22 cellular contexts compared by ENCODE assay signal in the genomic region with DNA sequence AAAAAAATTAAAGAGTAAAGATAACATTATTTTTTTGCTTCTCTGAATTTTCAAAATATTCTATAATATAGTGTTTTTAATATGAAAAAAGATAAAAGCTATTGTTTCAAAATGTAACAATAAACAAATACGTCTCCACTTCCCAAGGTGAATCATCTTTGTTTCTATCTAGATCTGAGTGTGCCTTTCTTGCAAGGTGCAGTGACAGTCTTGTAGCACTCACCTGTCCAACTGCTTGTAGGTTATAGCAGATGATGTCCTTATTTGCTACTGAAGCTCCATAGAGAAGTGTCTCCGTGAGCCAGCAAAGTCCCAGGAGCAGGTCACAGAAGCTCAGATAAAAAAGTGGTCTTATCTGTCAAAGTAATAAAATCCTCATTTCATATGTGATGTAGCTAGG. TPM values are rescaled to one million over a fixed set of nuclear protein-coding genes. Genes with fewer than 3 reads are reported as not detected.
DNase-seq lines count a peak whose midpoint lies in the region; FAIRE-seq and TF ChIP-seq lines count a peak whose summit lies in the region.
"Had no signal": no experiment of that assay in that cellular context is flagged by ENCODE, and none has a peak within 500 bp of the region (broad histone marks: within the 10 kb centered on the region; RNA-seq: fewer than 3 reads in every experiment).

No MANE protein-coding gene starts in this region.

- peak overlapping the region; percentile 30; the same call in 1 of the 2 replicates for H3K4me2 ChIP-seq in KMS-11

- no peak overlapping the region for H3K9ac ChIP-seq in KMS-11
- H3K9ac ChIP-seq: parathyroid adenoma had no signal

- no peak overlapping the region for H3K27ac ChIP-seq in KMS-11
- H3K27ac ChIP-seq in testis, result no peak overlapping the region
- H3K27ac ChIP-seq: adrenal gland, esophagus muscularis mucosa, gastrocnemius medialis, parathyroid adenoma, right lobe of liver had no signal

- H3K4me1 ChIP-seq in KMS-11 (ENCODE audit: low read depth, poor library complexity, severe bottlenecking), result peaks cover 49% of the 10 kb centered on the region
- no peaks in the 10 kb centered on the region for H3K4me1 ChIP-seq in testis
- H3K4me1 ChIP-seq: right lobe of liver had no signal

- TF ChIP-seq POLR2A in testis (IDR thresholded peaks at IDR 0.05), result no peak
- no peak for TF ChIP-seq POLR2A in H54 (IDR thresholded peaks at IDR 0.05; ENCODE audit: low read depth, low read length)

- no peaks in the 10 kb centered on the region for H3K79me2 ChIP-seq in KMS-11 (ENCODE audit: insufficient read depth, low read depth)
- H3K79me2 ChIP-seq: parathyroid adenoma had no signal

- no peak overlapping the region for H2AFZ ChIP-seq in KMS-11 (ENCODE audit: low read depth)
- H2AFZ ChIP-seq: parathyroid adenoma had no signal

- peak overlapping the region; percentile 94 for H3K27ac Mint-ChIP-seq in activated naive CD4-positive, alpha-beta T cell treated with anti-CD3 and anti-CD28 coated beads, Interleukin-2, amount 10 ng/mL, durations not matched to agents 7 days and 5 days
- H3K27ac Mint-ChIP-seq in activated naive CD4-positive, alpha-beta T cell treated with anti-CD3 and anti-CD28 coated beads for 36 hours, result no peak overlapping the region
- H3K27ac Mint-ChIP-seq in activated naive CD8-positive, alpha-beta T cell treated with anti-CD3 and anti-CD28 coated beads for 36 hours, result peak overlapping the region; percentile 76
- H3K27ac Mint-ChIP-seq in type B pancreatic cell, result no peak overlapping the region
- H3K27ac Mint-ChIP-seq: mesothelial cell of epicardium had no signal

- intact Hi-C loops in activated naive CD4-positive, alpha-beta T cell treated with anti-CD3 and anti-CD28 coated beads for 36 hours (cut with micrococcal nuclease), result loop anchor here (5.0 kb wide), 3 partner anchors 44 to 149 kb away; partner anchors contain the start of gene MAPKAPK5
- intact Hi-C loops in testis (cut with DNase I; ENCODE audit: low total_unique reads), result no loop called here

- H4K20me1 ChIP-seq in KMS-11 (ENCODE audit: insufficient read depth), result no peaks in the 10 kb centered on the region

- H3K9me3 Mint-ChIP-seq in activated naive CD4-positive, alpha-beta T cell treated with anti-CD3 and anti-CD28 coated beads, Interleukin-2, amount 10 ng/mL, durations not matched to agents 7 days and 5 days, result no peaks in the 10 kb centered on the region
- no peaks in the 10 kb centered on the region for H3K9me3 Mint-ChIP-seq in activated naive CD4-positive, alpha-beta T cell treated with anti-CD3 and anti-CD28 coated beads for 36 hours
- no peaks in the 10 kb centered on the region for H3K9me3 Mint-ChIP-seq in activated naive CD8-positive, alpha-beta T cell treated with anti-CD3 and anti-CD28 coated beads for 36 hours
- H3K9me3 Mint-ChIP-seq in type B pancreatic cell, result peaks cover 6% of the 10 kb centered on the region

- no peaks in the 10 kb centered on the region for H3K36me3 ChIP-seq in KMS-11 (ENCODE audit: insufficient read depth)
- H3K36me3 ChIP-seq in testis (ENCODE audit: low read depth, missing control alignments), result no peaks in the 10 kb centered on the region
- H3K36me3 ChIP-seq: adrenal gland, gastrocnemius medialis, right lobe of liver had no signal

- H3K36me3 Mint-ChIP-seq in activated naive CD4-positive, alpha-beta T cell treated with anti-CD3 and anti-CD28 coated beads, Interleukin-2, amount 10 ng/mL, durations not matched to agents 7 days and 5 days, result peaks cover 28% of the 10 kb centered on the region
- peaks cover 2% of the 10 kb centered on the region for H3K36me3 Mint-ChIP-seq in activated naive CD4-positive, alpha-beta T cell treated with anti-CD3 and anti-CD28 coated beads for 36 hours (ENCODE audit: low read depth)
- peaks cover 6% of the 10 kb centered on the region for H3K36me3 Mint-ChIP-seq in activated naive CD8-positive, alpha-beta T cell treated with anti-CD3 and anti-CD28 coated beads for 36 hours
- H3K36me3 Mint-ChIP-seq in type B pancreatic cell, result peaks cover 13% of the 10 kb centered on the region

- peaks cover 62% of the 10 kb centered on the region for H3K4me1 Mint-ChIP-seq in activated naive CD4-positive, alpha-beta T cell treated with anti-CD3 and anti-CD28 coated beads, Interleukin-2, amount 10 ng/mL, durations not matched to agents 7 days and 5 days
- H3K4me1 Mint-ChIP-seq in activated naive CD4-positive, alpha-beta T cell treated with anti-CD3 and anti-CD28 coated beads for 36 hours (ENCODE audit: low read depth), result peaks cover 50% of the 10 kb centered on the region
- peaks cover 49% of the 10 kb centered on the region for H3K4me1 Mint-ChIP-seq in activated naive CD8-positive, alpha-beta T cell treated with anti-CD3 and anti-CD28 coated beads for 36 hours
- peaks cover 4% of the 10 kb centered on the region for H3K4me1 Mint-ChIP-seq in type B pancreatic cell (ENCODE audit: unreplicated experiment)

- TF ChIP-seq CTCF in KMS-11 (conservative IDR thresholded peaks at IDR 0.05; ENCODE audit: low read depth, low read length), result no peak
- no peak for TF ChIP-seq CTCF in testis (IDR thresholded peaks at IDR 0.05)
- TF ChIP-seq CTCF in type B pancreatic cell (conservative IDR thresholded peaks at IDR 0.05), result no peak

- CTCF ChIA-PET in activated naive CD4-positive, alpha-beta T cell treated with anti-CD3 and anti-CD28 coated beads, Interleukin-2, amount 10 ng/mL, durations not matched to agents 7 days and 5 days (lab: Charles Lee), result interaction anchor here (0.6 to 1.7 kb wide), 2 partner anchors 10 to 22 kb away, joined by 3 read pairs; partner anchors contain the start of genes ERP29 and TMEM116
- CTCF ChIA-PET in activated naive CD4-positive, alpha-beta T cell treated with anti-CD3 and anti-CD28 coated beads for 36 hours (lab: Charles Lee), result interaction anchor here (0.5 to 0.9 kb wide), 3 partner anchors 13 to 43 kb away, joined by 3 to 4 read pairs (median 3); no protein-coding TSS in a partner anchor

- H3K9me3 ChIP-seq in testis, result no peaks in the 10 kb centered on the region
- H3K9me3 ChIP-seq: adrenal gland, esophagus muscularis mucosa, gastrocnemius medialis, right lobe of liver had no signal

- peak overlapping the region; percentile 1 for H3K4me3 Mint-ChIP-seq in activated naive CD4-positive, alpha-beta T cell treated with anti-CD3 and anti-CD28 coated beads, Interleukin-2, amount 10 ng/mL, durations not matched to agents 7 days and 5 days
- H3K4me3 Mint-ChIP-seq in activated naive CD4-positive, alpha-beta T cell treated with anti-CD3 and anti-CD28 coated beads for 36 hours, result no peak overlapping the region
- H3K4me3 Mint-ChIP-seq in activated naive CD8-positive, alpha-beta T cell treated with anti-CD3 and anti-CD28 coated beads for 36 hours, result peak overlapping the region; percentile 25
- no peak overlapping the region for H3K4me3 Mint-ChIP-seq in type B pancreatic cell
- H3K4me3 Mint-ChIP-seq: mesothelial cell of epicardium had no signal

- no peak for DNase-seq in activated naive CD4-positive, alpha-beta T cell treated with anti-CD3 and anti-CD28 coated beads, Interleukin-2, amount 10 ng/mL, durations not matched to agents 7 days and 5 days
- DNase-seq in activated naive CD4-positive, alpha-beta T cell treated with anti-CD3 and anti-CD28 coated beads for 36 hours, result no peak
- no peak for DNase-seq in activated naive CD8-positive, alpha-beta T cell treated with anti-CD3 and anti-CD28 coated beads for 36 hours
- DNase-seq in testis (peak; percentile 65), type B pancreatic cell (ENCODE audit: extremely low spot score, unreplicated experiment) (no peak), H54 (ENCODE audit: insufficient read length, low spot score) (no peak)
- DNase-seq: activated CD4-positive, alpha-beta T cell treated with anti-CD3 and anti-CD28 coated beads for 1 hour; adrenal gland; DMS79; gastrocnemius medialis; hypothalamus; left ventricle myocardium superior; NCI-H2171; NCI-H524 treated with DMSO at 0.1 percent for 48 hours; right lobe of liver had no signal

- 60 to 66% methylated on average over 2 of the region's 2 CpGs for WGBS in testis, 2 donors

- no peaks in the 10 kb centered on the region for H3K27me3 Mint-ChIP-seq in activated naive CD4-positive, alpha-beta T cell treated with anti-CD3 and anti-CD28 coated beads, Interleukin-2, amount 10 ng/mL, durations not matched to agents 7 days and 5 days
- no peaks in the 10 kb centered on the region for H3K27me3 Mint-ChIP-seq in activated naive CD4-positive, alpha-beta T cell treated with anti-CD3 and anti-CD28 coated beads for 36 hours (ENCODE audit: low read depth)
- no peaks in the 10 kb centered on the region for H3K27me3 Mint-ChIP-seq in activated naive CD8-positive, alpha-beta T cell treated with anti-CD3 and anti-CD28 coated beads for 36 hours
- no peaks in the 10 kb centered on the region for H3K27me3 Mint-ChIP-seq in type B pancreatic cell

- H3K4me3 ChIP-seq in KMS-11 (IDR thresholded peaks at IDR 0.05; ENCODE audit: insufficient read depth, low read depth, low read length), result no peak overlapping the region
- no peak overlapping the region for H3K4me3 ChIP-seq in testis
- H3K4me3 ChIP-seq: adrenal gland, esophagus muscularis mucosa, gastrocnemius medialis, right lobe of liver had no signal

- FAIRE-seq in H54 (lab: Jason Lieb, UNC), result no peak
- FAIRE-seq: colon, islet of Langerhans, urothelium cell line had no signal

- H3K27me3 ChIP-seq in KMS-11 (ENCODE audit: insufficient read depth, low read depth), result no peaks in the 10 kb centered on the region
- H3K27me3 ChIP-seq in testis, result no peaks in the 10 kb centered on the region
- H3K27me3 ChIP-seq: adrenal gland, esophagus muscularis mucosa, gastrocnemius medialis, right lobe of liver had no signal

RNA-seq across cellular contexts. Expression of gene TMEM116, which starts 21.4 kb away (rescaled TPM):
- total RNA-seq in activated naive CD4-positive, alpha-beta T cell treated with anti-CD3 and anti-CD28 coated beads for 36 hours, result 10 to 100 TPM; 12.7 to 13.4 TPM
- 10 to 100 TPM; 10.1 to 10.5 TPM for total RNA-seq in activated naive CD8-positive, alpha-beta T cell treated with anti-CD3 and anti-CD28 coated beads for 36 hours
- total RNA-seq in testis, result 10 to 100 TPM; 38.5 to 48.0 TPM
- 106 TPM for polyA plus RNA-seq in testis (ENCODE audit: insufficient read depth, low read depth, low replicate concordance)
- total RNA-seq in type B pancreatic cell (ENCODE audit: low replicate concordance), result 13.9 and 18.0 TPM in 2 replicates

RNA-seq across cellular contexts. Expression of gene ERP29, which starts 21.7 kb away (rescaled TPM):
- 100 to 1,000 TPM; 101 to 107 TPM for total RNA-seq in activated naive CD4-positive, alpha-beta T cell treated with anti-CD3 and anti-CD28 coated beads for 36 hours
- total RNA-seq in activated naive CD8-positive, alpha-beta T cell treated with anti-CD3 and anti-CD28 coated beads for 36 hours, result 10 to 100 TPM; 79.9 to 85.6 TPM
- total RNA-seq in testis (10 to 100 TPM; 76.5 to 85.1 TPM), type B pancreatic cell (ENCODE audit: low replicate concordance) (141 and 177 TPM in 2 replicates)
- 129 TPM for polyA plus RNA-seq in testis (ENCODE audit: insufficient read depth, low read depth, low replicate concordance)

Comparison
In these comparisons a context has a peak if more than half of its experiments do, and no peak if none do; other contexts are left out.
1. H3K27ac Mint-ChIP-seq: peak in activated naive CD4-positive, alpha-beta T cell treated with anti-CD3 and anti-CD28 coated beads, Interleukin-2, amount 10 ng/mL, durations not matched to agents 7 days and 5 days (single experiment) and activated naive CD8-positive, alpha-beta T cell treated with anti-CD3 and anti-CD28 coated beads for 36 hours (single experiment); none in activated naive CD4-positive, alpha-beta T cell treated with anti-CD3 and anti-CD28 coated beads for 36 hours (single experiment) and type B pancreatic cell (single experiment).
2. H3K4me3 Mint-ChIP-seq: peak in activated naive CD4-positive, alpha-beta T cell treated with anti-CD3 and anti-CD28 coated beads, Interleukin-2, amount 10 ng/mL, durations not matched to agents 7 days and 5 days (single experiment) and activated naive CD8-positive, alpha-beta T cell treated with anti-CD3 and anti-CD28 coated beads for 36 hours (single experiment); none in activated naive CD4-positive, alpha-beta T cell treated with anti-CD3 and anti-CD28 coated beads for 36 hours (single experiment) and type B pancreatic cell (single experiment).